Comparison of ENCODE assay signal across 8 cellular contexts in genomic region chr3:133805702-133806475, GRCh38. TPM values are rescaled to one million over a fixed set of nuclear protein-coding genes. Genes with fewer than 3 reads are reported as not detected.
DNase-seq lines count a peak whose midpoint lies in the region; ATAC-seq and TF ChIP-seq lines count a peak whose summit lies in the region.

A gene with protein sequence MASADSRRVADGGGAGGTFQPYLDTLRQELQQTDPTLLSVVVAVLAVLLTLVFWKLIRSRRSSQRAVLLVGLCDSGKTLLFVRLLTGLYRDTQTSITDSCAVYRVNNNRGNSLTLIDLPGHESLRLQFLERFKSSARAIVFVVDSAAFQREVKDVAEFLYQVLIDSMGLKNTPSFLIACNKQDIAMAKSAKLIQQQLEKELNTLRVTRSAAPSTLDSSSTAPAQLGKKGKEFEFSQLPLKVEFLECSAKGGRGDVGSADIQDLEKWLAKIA (plus strand): TSS chr3:133805815. CDS start chr3:133805849, 34 bp downstream.

- no peaks in the 10 kb centered on the region for H3K9me3 ChIP-seq in muscle layer of colon (ENCODE audit: low read length)

- DNase-seq in DMS79 (lab: John Stamatoyannopoulos, UW) = peak; percentile 88
- DNase-seq in KG1 (lab: John Stamatoyannopoulos, UW) = peak; percentile 83
- DNase-seq in activated T-cell treated with anti-CD3 and anti-CD28 coated beads, Interleukin-2, amount 50 U/mL, for 24 hours = peak; percentile 96
- DNase-seq in stimulated activated CD8-positive, alpha-beta memory T cell treated with anti-CD3 and anti-CD28 coated beads, Interleukin-7, amount 100 ng/mL, for 1 hour (ENCODE audit: low read depth in 2 of 2) = peak; percentile 86 to 89

- peaks cover under 1% of the 10 kb centered on the region for H3K36me3 ChIP-seq in muscle layer of colon (ENCODE audit: insufficient read depth, low read length)

- H3K27me3 Mint-ChIP-seq in activated T-cell treated with anti-CD3 and anti-CD28 coated beads, Interleukin-2, amount 50 U/mL, for 24 hours = no peaks in the 10 kb centered on the region

- H3K27me3 ChIP-seq in muscle layer of colon (ENCODE audit: control insufficient read depth in 1 of 2, insufficient read depth in 2 of 2, low read length in 2 of 2) = no peaks in the 10 kb centered on the region

- peak within 1 kb of the TSS; percentile 63 to 74 for H3K4me3 ChIP-seq in muscle layer of colon (ENCODE audit: low read depth in 1 of 2, low read length in 2 of 2)

- peaks cover 49% of the 10 kb centered on the region for H3K36me3 Mint-ChIP-seq in activated T-cell treated with anti-CD3 and anti-CD28 coated beads, Interleukin-2, amount 50 U/mL, for 24 hours (ENCODE audit: low read depth)

- H3K9me3 Mint-ChIP-seq in activated T-cell treated with anti-CD3 and anti-CD28 coated beads, Interleukin-2, amount 50 U/mL, for 24 hours = no peaks in the 10 kb centered on the region

- peak within 1 kb of the TSS; percentile 46 for H3K27ac ChIP-seq in muscle layer of colon (ENCODE audit: low read depth, low read length)

- H3K27ac Mint-ChIP-seq in activated T-cell treated with anti-CD3 and anti-CD28 coated beads, Interleukin-2, amount 50 U/mL, for 24 hours = peak within 1 kb of the TSS; percentile 99

- no peaks in the 10 kb centered on the region for H3K4me1 ChIP-seq in muscle layer of colon (ENCODE audit: insufficient read depth, low read length)

- peaks cover 46% of the 10 kb centered on the region for H3K4me1 Mint-ChIP-seq in activated T-cell treated with anti-CD3 and anti-CD28 coated beads, Interleukin-2, amount 50 U/mL, for 24 hours (ENCODE audit: low read depth)

- ATAC-seq in GM21737 (IDR thresholded peaks at IDR 0.05; ENCODE audit: unreplicated experiment) (peak; percentile 97), esophagus mucosa (peak; percentile 100)

- peak within 1 kb of the TSS; percentile 95 for H3K4me3 Mint-ChIP-seq in activated T-cell treated with anti-CD3 and anti-CD28 coated beads, Interleukin-2, amount 50 U/mL, for 24 hours

- peak within 1 kb of the TSS; percentile 12 for H3K9ac ChIP-seq in muscle layer of colon (ENCODE audit: low read length)

TF ChIP-seq in PFSK-1, 5 proteins besides CTCF, POLR2A, EP300 and RAD21:
- TF ChIP-seq FOXP2 (optimal IDR thresholded peaks at IDR 0.05; ENCODE audit: borderline replicate concordance, extremely low read depth, extremely low read length, insufficient read depth) (no peak), TAF1 (IDR thresholded peaks at IDR 0.05; ENCODE audit: borderline replicate concordance, insufficient read depth, low read length) (no peak), SIN3A (IDR thresholded peaks at IDR 0.05; ENCODE audit: borderline replicate concordance, insufficient read depth, low read length) (no peak), POLR2AphosphoS5 (IDR thresholded peaks at IDR 0.05; ENCODE audit: low read depth, low read length) (peak; percentile 75)
- TF ChIP-seq, protein P1, sequence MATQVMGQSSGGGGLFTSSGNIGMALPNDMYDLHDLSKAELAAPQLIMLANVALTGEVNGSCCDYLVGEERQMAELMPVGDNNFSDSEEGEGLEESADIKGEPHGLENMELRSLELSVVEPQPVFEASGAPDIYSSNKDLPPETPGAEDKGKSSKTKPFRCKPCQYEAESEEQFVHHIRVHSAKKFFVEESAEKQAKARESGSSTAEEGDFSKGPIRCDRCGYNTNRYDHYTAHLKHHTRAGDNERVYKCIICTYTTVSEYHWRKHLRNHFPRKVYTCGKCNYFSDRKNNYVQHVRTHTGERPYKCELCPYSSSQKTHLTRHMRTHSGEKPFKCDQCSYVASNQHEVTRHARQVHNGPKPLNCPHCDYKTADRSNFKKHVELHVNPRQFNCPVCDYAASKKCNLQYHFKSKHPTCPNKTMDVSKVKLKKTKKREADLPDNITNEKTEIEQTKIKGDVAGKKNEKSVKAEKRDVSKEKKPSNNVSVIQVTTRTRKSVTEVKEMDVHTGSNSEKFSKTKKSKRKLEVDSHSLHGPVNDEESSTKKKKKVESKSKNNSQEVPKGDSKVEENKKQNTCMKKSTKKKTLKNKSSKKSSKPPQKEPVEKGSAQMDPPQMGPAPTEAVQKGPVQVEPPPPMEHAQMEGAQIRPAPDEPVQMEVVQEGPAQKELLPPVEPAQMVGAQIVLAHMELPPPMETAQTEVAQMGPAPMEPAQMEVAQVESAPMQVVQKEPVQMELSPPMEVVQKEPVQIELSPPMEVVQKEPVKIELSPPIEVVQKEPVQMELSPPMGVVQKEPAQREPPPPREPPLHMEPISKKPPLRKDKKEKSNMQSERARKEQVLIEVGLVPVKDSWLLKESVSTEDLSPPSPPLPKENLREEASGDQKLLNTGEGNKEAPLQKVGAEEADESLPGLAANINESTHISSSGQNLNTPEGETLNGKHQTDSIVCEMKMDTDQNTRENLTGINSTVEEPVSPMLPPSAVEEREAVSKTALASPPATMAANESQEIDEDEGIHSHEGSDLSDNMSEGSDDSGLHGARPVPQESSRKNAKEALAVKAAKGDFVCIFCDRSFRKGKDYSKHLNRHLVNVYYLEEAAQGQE (IDR thresholded peaks at IDR 0.05; ENCODE audit: insufficient read depth in 1 of 2, low read depth in 2 of 2, low read length in 2 of 2) = no peak

RNA-seq across cellular contexts. Expression of the gene that starts here (rescaled TPM):
- polyA plus RNA-seq in PFSK-1 (2012; ENCODE audit: insufficient read length, low read depth) = 43.8 TPM
- 53.0 TPM for total RNA-seq in esophagus mucosa

Comparison
In these comparisons a context has a peak if more than half of its experiments do, and no peak if none do; other contexts are left out.
1. Peak in every context shown above with its lines: DNase-seq, ATAC-seq, H3K4me3 ChIP-seq and H3K27ac ChIP-seq.